8 cellular contexts compared by ENCODE assay signal in the genomic region with DNA sequence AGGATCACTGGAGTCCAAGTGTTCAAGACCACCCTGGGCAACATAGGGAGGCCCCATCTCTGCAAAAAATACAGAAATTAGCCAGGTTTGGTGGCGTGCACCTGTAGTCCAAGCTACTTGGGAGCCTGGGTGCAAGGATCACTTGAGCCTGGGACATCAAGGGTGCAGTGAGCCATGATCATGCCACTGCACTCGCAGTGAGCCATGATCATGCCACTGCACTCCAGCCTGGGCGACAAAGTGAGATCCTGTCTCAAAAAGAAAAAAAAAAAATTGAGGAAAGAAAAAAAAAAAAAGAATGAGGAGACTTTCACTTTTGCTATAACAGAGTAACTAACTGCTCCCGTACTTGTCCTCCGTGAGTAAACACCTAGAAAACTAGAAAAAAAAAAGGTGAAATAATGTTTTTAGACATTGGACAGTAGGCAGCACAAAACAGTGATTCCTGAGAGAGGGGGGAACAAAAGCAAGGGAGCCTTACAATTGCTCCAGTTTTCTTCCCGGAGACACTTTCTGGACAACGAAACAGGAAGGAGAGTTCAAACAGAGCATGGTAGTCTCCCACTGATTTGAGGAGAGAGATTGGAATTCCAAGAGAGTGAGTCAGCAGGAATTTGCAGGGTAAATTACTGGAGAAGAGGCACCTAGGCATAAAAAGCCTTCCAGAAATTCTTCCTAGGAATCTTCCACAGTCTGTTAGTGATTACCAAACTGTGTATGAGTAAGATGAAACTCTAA. TPM values are rescaled to one million over a fixed set of nuclear protein-coding genes. Genes with fewer than 3 reads are reported as not detected.
A peak's percentile ranks its signal among the peaks of the same experiment; 100 is the strongest.
DNase-seq lines count a peak whose midpoint lies in the region; FAIRE-seq and TF ChIP-seq lines count a peak whose summit lies in the region.

No MANE protein-coding gene starts in this region.

- H3K27me3 ChIP-seq in astrocyte (ENCODE audit: insufficient read depth, low read length), result no peaks in the 10 kb centered on the region
- H3K27me3 ChIP-seq in iPS-20b (ENCODE audit: insufficient read depth, low read length), result no peaks in the 10 kb centered on the region
- H3K27me3 ChIP-seq in skeletal muscle satellite cell (ENCODE audit: control insufficient read depth, insufficient read depth, low read length), result peaks cover 1% of the 10 kb centered on the region

- H3K4me3 ChIP-seq in astrocyte (ENCODE audit: insufficient read depth, low read depth, low read length) (peak overlapping the region; percentile 62), iPS-20b (ENCODE audit: low read length) (peak overlapping the region; percentile 14; the same call in 1 of the 2 replicates), skeletal muscle satellite cell (ENCODE audit: low read length) (peak overlapping the region; percentile 56)

- H3K4me2 ChIP-seq in astrocyte (ENCODE audit: low read length) (peak overlapping the region; percentile 85), skeletal muscle satellite cell (ENCODE audit: low read length) (peak overlapping the region; percentile 72)

- peak; percentile 99 for FAIRE-seq in astrocyte (lab: Jason Lieb, UNC)

- H3K27me3 Mint-ChIP-seq in astrocyte (ENCODE audit: low read depth, unreplicated experiment), result no peaks in the 10 kb centered on the region

- H3K36me3 ChIP-seq in astrocyte (ENCODE audit: insufficient read depth, low read length) (no peaks in the 10 kb centered on the region), iPS-20b (ENCODE audit: insufficient read depth, low read depth, low read length) (no peaks in the 10 kb centered on the region), skeletal muscle satellite cell (ENCODE audit: insufficient read depth, low read length) (no peaks in the 10 kb centered on the region)

- no peak for TF ChIP-seq CTCF in astrocyte (IDR thresholded peaks at IDR 0.05; ENCODE audit: insufficient read depth, low read depth, low read length)

- no peaks in the 10 kb centered on the region for H3K79me2 ChIP-seq in astrocyte (ENCODE audit: insufficient read depth, low read length)

- H3K4me1 ChIP-seq in astrocyte (ENCODE audit: insufficient read depth, low read length) (peaks cover 4% of the 10 kb centered on the region), iPS-20b (ENCODE audit: insufficient read depth, low read length) (peaks cover 7% of the 10 kb centered on the region), skeletal muscle satellite cell (ENCODE audit: control insufficient read depth, insufficient read depth, low read length) (peaks cover 9% of the 10 kb centered on the region)

- DNase-seq in AG08395 (ENCODE audit: low spot score) (peak; percentile 85), HT-29 (ENCODE audit: low spot score) (peak; percentile 58), astrocyte (ENCODE audit: low read depth) (peak; percentile 94), NOMO-1 treated with dmso at 0.1 percent for 144 hours (lab: John Stamatoyannopoulos, UW; ENCODE audit: unreplicated experiment) (no peak), Ammon's horn (ENCODE audit: low spot score) (no peak), NCI-H2171 treated with DMSO at 0.1 percent for 48 hours (lab: John Stamatoyannopoulos, UW) (no peak)

- no peaks in the 10 kb centered on the region for H3K36me3 Mint-ChIP-seq in astrocyte (ENCODE audit: low read depth, unreplicated experiment)

- H3K4me1 Mint-ChIP-seq in astrocyte (ENCODE audit: low read depth, unreplicated experiment), result peaks cover 6% of the 10 kb centered on the region

- peak overlapping the region; percentile 71 for H3K9ac ChIP-seq in astrocyte (ENCODE audit: low read length)
- H3K9ac ChIP-seq in iPS-20b (ENCODE audit: low read depth, low read length), result peak overlapping the region; percentile 38; the same call in 1 of the 2 replicates
- peak overlapping the region; percentile 70 for H3K9ac ChIP-seq in skeletal muscle satellite cell (ENCODE audit: low read depth, low read length)

- H3K27ac ChIP-seq in astrocyte (ENCODE audit: low read depth, low read length) (peak overlapping the region; percentile 81), iPS-20b (ENCODE audit: low read length) (peak overlapping the region; percentile 41)

- peaks cover 4% of the 10 kb centered on the region for H3K9me3 Mint-ChIP-seq in astrocyte (ENCODE audit: unreplicated experiment)

- peak overlapping the region; percentile 94 for H3K27ac Mint-ChIP-seq in astrocyte (ENCODE audit: unreplicated experiment)

- H3K9me3 ChIP-seq in astrocyte (ENCODE audit: insufficient read depth, low read depth, low read length) (no peaks in the 10 kb centered on the region), iPS-20b (ENCODE audit: insufficient read depth, low read depth, low read length) (peaks cover 13% of the 10 kb centered on the region), skeletal muscle satellite cell (replicated peaks; ENCODE audit: low read length) (no peaks in the 10 kb centered on the region)

- no peaks in the 10 kb centered on the region for H4K20me1 ChIP-seq in astrocyte (ENCODE audit: insufficient read depth, low read length)

- H3K4me3 Mint-ChIP-seq in astrocyte (ENCODE audit: unreplicated experiment), result peak overlapping the region; percentile 78

- peak overlapping the region; percentile 7 for H2AFZ ChIP-seq in astrocyte (ENCODE audit: low read depth, low read length)

RNA-seq across cellular contexts. Expression of gene ZBTB5, which starts 6.9 kb away (rescaled TPM):
- total RNA-seq in HT-29 (2014; rRNA removed; shearing (Covaris generic)), result 9.0 and 9.3 TPM in 2 replicates
- 11.3 and 12.3 TPM in 2 replicates for total RNA-seq in astrocyte
- total RNA-seq in skeletal muscle satellite cell (2012; rRNA removed), result 4.2 and 4.6 TPM in 2 replicates

RNA-seq across cellular contexts. Expression of gene POLR1E, which starts 13.6 kb away (rescaled TPM):
- 17.7 and 21.8 TPM in 2 replicates for total RNA-seq in HT-29 (2014; rRNA removed; shearing (Covaris generic))
- total RNA-seq in astrocyte, result 20.5 and 23.2 TPM in 2 replicates
- total RNA-seq in skeletal muscle satellite cell (2012; rRNA removed), result 55.7 and 61.9 TPM in 2 replicates

RNA-seq across cellular contexts. Expression of gene GRHPR, which starts 49.6 kb away (rescaled TPM):
- total RNA-seq in HT-29 (2014; rRNA removed; shearing (Covaris generic)), result 96.7 and 102 TPM in 2 replicates
- 82.1 and 88.1 TPM in 2 replicates for total RNA-seq in astrocyte
- 164 and 203 TPM in 2 replicates for total RNA-seq in skeletal muscle satellite cell (2012; rRNA removed)

Comparison
In these comparisons a context has a peak if more than half of its experiments do, and no peak if none do; other contexts are left out.
1. DNase-seq: peak in AG08395 (single experiment), HT-29 (single experiment) and astrocyte (single experiment); none in NOMO-1 treated with dmso at 0.1 percent for 144 hours (single experiment), Ammon's horn (single experiment) and NCI-H2171 treated with DMSO at 0.1 percent for 48 hours (single experiment).
2. Peak in every context shown above with its lines, with median percentiles within 50 percentile points of each other: H3K4me3 ChIP-seq and H3K9ac ChIP-seq.